1 cellular context compared by ENCODE assay signal in the genomic region with DNA sequence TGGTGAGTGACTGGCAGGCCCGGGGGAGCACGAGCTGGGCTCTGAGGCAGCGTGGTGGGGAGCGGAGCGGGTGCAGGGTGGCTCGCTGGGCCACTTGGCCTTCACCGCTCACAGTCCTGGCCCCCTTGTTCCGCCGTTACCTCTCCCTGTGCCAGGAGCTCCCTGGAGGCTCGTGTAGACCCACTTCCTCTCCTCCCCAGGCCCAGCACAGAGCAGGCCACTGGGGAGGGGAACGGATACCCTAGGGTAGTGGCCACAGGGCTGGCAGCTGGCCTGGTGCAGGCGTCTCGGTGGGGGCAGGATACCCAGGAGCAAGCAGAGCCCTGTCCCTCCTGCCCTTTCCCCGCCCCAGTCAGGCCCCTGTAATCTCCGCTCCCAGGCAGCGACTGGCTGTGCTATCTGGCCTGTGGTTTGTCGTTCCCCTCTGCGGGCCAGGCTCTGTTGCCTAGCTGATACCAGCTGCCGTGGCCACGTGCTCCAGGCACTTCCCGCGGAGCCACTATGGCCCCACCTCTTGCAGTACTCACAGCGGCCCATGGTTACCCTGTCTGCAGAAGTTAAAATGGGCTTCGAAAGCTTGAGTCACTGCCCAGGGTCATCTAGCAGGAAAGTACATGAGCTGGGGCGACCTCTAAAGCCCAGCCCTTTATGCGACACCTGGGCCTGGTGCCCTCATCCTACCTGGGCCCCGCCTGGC.
A peak's percentile ranks its signal among the peaks of the same experiment; 100 is the strongest.
TF ChIP-seq lines count a peak whose summit lies in the region.

No MANE protein-coding gene starts in this region.

TF ChIP-seq in GM12878, 131 proteins besides CTCF, POLR2A, EP300 and RAD21:
- TF ChIP-seq RAD51 (IDR thresholded peaks at IDR 0.05) (peak; percentile 50), SMARCA5 (IDR thresholded peaks at IDR 0.05) (no peak), SPI1 (IDR thresholded peaks at IDR 0.05; ENCODE audit: borderline replicate concordance, insufficient read depth, low read depth, low read length) (peak; percentile 37; the same call in 1 of the 2 replicates), POU2F2 (IDR thresholded peaks at IDR 0.05; ENCODE audit: borderline replicate concordance, low read depth, low read length) (no peak), RELA (IDR thresholded peaks at IDR 0.05; ENCODE audit: borderline replicate concordance, partially characterized antibody) (no peak), RUNX3 (IDR thresholded peaks at IDR 0.05; ENCODE audit: low read length) (peak; percentile 72; the same call in 1 of the 2 replicates), YY1 (IDR thresholded peaks at IDR 0.05; ENCODE audit: low read depth, low read length) (no peak), ZNF384 (IDR thresholded peaks at IDR 0.05; ENCODE audit: borderline replicate concordance, low read depth, low read length) (no peak), ZNF24 (IDR thresholded peaks at IDR 0.05) (no peak), CREM (IDR thresholded peaks at IDR 0.05; ENCODE audit: low read depth) (no peak), CEBPB (IDR thresholded peaks at IDR 0.05; ENCODE audit: borderline replicate concordance in 1 of 2, low read depth in 2 of 2, low read length in 2 of 2) (no peak), MYB (IDR thresholded peaks at IDR 0.05; ENCODE audit: borderline replicate concordance, low read depth, low read length) (no peak), IRF5 (IDR thresholded peaks at IDR 0.05; ENCODE audit: borderline replicate concordance) (no peak), USF1 (IDR thresholded peaks at IDR 0.05; ENCODE audit: borderline replicate concordance, extremely low read length, insufficient read depth, low read depth, low read length) (peak; percentile 82), POLR2AphosphoS2 (IDR thresholded peaks at IDR 0.05; ENCODE audit: low read depth, low read length) (no peak)
- TF ChIP-seq, protein P1, sequence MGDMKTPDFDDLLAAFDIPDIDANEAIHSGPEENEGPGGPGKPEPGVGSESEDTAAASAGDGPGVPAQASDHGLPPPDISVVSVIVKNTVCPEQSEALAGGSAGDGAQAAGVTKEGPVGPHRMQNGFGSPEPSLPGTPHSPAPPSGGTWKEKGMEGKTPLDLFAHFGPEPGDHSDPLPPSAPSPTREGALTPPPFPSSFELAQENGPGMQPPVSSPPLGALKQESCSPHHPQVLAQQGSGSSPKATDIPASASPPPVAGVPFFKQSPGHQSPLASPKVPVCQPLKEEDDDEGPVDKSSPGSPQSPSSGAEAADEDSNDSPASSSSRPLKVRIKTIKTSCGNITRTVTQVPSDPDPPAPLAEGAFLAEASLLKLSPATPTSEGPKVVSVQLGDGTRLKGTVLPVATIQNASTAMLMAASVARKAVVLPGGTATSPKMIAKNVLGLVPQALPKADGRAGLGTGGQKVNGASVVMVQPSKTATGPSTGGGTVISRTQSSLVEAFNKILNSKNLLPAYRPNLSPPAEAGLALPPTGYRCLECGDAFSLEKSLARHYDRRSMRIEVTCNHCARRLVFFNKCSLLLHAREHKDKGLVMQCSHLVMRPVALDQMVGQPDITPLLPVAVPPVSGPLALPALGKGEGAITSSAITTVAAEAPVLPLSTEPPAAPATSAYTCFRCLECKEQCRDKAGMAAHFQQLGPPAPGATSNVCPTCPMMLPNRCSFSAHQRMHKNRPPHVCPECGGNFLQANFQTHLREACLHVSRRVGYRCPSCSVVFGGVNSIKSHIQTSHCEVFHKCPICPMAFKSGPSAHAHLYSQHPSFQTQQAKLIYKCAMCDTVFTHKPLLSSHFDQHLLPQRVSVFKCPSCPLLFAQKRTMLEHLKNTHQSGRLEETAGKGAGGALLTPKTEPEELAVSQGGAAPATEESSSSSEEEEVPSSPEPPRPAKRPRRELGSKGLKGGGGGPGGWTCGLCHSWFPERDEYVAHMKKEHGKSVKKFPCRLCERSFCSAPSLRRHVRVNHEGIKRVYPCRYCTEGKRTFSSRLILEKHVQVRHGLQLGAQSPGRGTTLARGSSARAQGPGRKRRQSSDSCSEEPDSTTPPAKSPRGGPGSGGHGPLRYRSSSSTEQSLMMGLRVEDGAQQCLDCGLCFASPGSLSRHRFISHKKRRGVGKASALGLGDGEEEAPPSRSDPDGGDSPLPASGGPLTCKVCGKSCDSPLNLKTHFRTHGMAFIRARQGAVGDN (IDR thresholded peaks at IDR 0.05), result peak; percentile 44; the same call in 1 of the 2 replicates
- TF ChIP-seq, protein P2, sequence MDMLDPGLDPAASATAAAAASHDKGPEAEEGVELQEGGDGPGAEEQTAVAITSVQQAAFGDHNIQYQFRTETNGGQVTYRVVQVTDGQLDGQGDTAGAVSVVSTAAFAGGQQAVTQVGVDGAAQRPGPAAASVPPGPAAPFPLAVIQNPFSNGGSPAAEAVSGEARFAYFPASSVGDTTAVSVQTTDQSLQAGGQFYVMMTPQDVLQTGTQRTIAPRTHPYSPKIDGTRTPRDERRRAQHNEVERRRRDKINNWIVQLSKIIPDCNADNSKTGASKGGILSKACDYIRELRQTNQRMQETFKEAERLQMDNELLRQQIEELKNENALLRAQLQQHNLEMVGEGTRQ (IDR thresholded peaks at IDR 0.05; ENCODE audit: borderline replicate concordance, low read depth, low read length), result no peak
- TF ChIP-seq, protein P3, sequence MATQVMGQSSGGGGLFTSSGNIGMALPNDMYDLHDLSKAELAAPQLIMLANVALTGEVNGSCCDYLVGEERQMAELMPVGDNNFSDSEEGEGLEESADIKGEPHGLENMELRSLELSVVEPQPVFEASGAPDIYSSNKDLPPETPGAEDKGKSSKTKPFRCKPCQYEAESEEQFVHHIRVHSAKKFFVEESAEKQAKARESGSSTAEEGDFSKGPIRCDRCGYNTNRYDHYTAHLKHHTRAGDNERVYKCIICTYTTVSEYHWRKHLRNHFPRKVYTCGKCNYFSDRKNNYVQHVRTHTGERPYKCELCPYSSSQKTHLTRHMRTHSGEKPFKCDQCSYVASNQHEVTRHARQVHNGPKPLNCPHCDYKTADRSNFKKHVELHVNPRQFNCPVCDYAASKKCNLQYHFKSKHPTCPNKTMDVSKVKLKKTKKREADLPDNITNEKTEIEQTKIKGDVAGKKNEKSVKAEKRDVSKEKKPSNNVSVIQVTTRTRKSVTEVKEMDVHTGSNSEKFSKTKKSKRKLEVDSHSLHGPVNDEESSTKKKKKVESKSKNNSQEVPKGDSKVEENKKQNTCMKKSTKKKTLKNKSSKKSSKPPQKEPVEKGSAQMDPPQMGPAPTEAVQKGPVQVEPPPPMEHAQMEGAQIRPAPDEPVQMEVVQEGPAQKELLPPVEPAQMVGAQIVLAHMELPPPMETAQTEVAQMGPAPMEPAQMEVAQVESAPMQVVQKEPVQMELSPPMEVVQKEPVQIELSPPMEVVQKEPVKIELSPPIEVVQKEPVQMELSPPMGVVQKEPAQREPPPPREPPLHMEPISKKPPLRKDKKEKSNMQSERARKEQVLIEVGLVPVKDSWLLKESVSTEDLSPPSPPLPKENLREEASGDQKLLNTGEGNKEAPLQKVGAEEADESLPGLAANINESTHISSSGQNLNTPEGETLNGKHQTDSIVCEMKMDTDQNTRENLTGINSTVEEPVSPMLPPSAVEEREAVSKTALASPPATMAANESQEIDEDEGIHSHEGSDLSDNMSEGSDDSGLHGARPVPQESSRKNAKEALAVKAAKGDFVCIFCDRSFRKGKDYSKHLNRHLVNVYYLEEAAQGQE (IDR thresholded peaks at IDR 0.05; ENCODE audit: low read depth, low read length), result no peak
